ENCODE assay signal across 20 cellular contexts in genomic region chr13:106143392-106143791, GRCh38.
DNase-seq lines count a peak whose midpoint lies in the region; ATAC-seq and TF ChIP-seq lines count a peak whose summit lies in the region.
"Had no signal": no experiment of that assay in that cellular context is flagged by ENCODE, and none has a peak within 500 bp of the region (broad histone marks: within the 10 kb centered on the region; RNA-seq: fewer than 3 reads in every experiment).

No MANE protein-coding gene starts in this region.

- no peaks in the 10 kb centered on the region for H3K9me3 ChIP-seq in HCT116 (ENCODE audit: control insufficient read depth in 1 of 2, insufficient read depth in 1 of 2, low read depth in 1 of 2, low read length in 2 of 2)
- H3K9me3 ChIP-seq: spleen had no signal

- H3K27ac ChIP-seq in HCT116 (ENCODE audit: low read depth, low read length), result peak overlapping the region; percentile 73; the same call in 1 of the 2 replicates
- H3K27ac ChIP-seq: spleen had no signal

- no peak overlapping the region for H3K4me3 Mint-ChIP-seq in CD14-positive monocyte
- H3K4me3 Mint-ChIP-seq: activated CD4-positive, alpha-beta T cell treated with anti-CD3 and anti-CD28 coated beads, Interleukin-2, amount 10 ng/mL, durations not matched to agents 24 days and 14 days; naive thymus-derived CD8-positive, alpha-beta T cell had no signal

- H4K20me1 ChIP-seq in HCT116 (ENCODE audit: insufficient read depth), result no peaks in the 10 kb centered on the region

- no peaks in the 10 kb centered on the region for H3K27me3 Mint-ChIP-seq in CD14-positive monocyte (ENCODE audit: low read depth in 3 of 3)
- H3K27me3 Mint-ChIP-seq: activated CD4-positive, alpha-beta T cell treated with anti-CD3 and anti-CD28 coated beads, Interleukin-2, amount 10 ng/mL, durations not matched to agents 24 days and 14 days had no signal

- CTCF ChIA-PET in AG04449 (lab: Yijun Ruan, JAX), result interaction anchor here (0.7 to 1.1 kb wide), 2 partner anchors 12 to 389 kb away, joined by 3 read pairs; no protein-coding TSS in a partner anchor
- CTCF ChIA-PET in HCT116 (lab: Charles Lee), result interaction anchor here (0.7 kb wide), 1 partner anchor 477 kb away, joined by 3 read pairs; no protein-coding TSS in a partner anchor

- no peak for TF ChIP-seq POLR2A in HCT116 (IDR thresholded peaks at IDR 0.05; ENCODE audit: borderline replicate concordance, extremely low read depth, insufficient read depth, insufficient read length)

- BruUV-seq in HCT116 (replicated peaks; lab: Mats Ljungman, UMichigan), result no TSS peak

- peaks cover 0 to 6% (median 2%) of the 10 kb centered on the region in 7 donors for H3K9me3 Mint-ChIP-seq in CD14-positive monocyte
- H3K9me3 Mint-ChIP-seq: activated CD4-positive, alpha-beta T cell treated with anti-CD3 and anti-CD28 coated beads, Interleukin-2, amount 10 ng/mL, durations not matched to agents 24 days and 14 days; naive thymus-derived CD8-positive, alpha-beta T cell had no signal

- no peak for TF ChIP-seq CTCF in AG04449 (IDR thresholded peaks at IDR 0.05; ENCODE audit: insufficient read depth, low read length, missing control alignments)
- no peak for TF ChIP-seq CTCF in HCT116 (IDR thresholded peaks at IDR 0.05 in 2 of 3, conservative IDR thresholded peaks at IDR 0.05 in 1 of 3; ENCODE audit: borderline replicate concordance in 1 of 3, insufficient read depth in 1 of 3, low read depth in 2 of 3, low read length in 2 of 3)
- TF ChIP-seq CTCF in CD14-positive monocyte (IDR thresholded peaks at IDR 0.05), result no peak

- H3K4me2 ChIP-seq in HCT116 (ENCODE audit: low read length), result no peak overlapping the region

- RAD21 ChIA-PET in HCT116 (lab: Charles Lee; ENCODE audit: low non-redundant PET in 1 of 2, low total read pairs in 2 of 2, uncharacterized antibody in 2 of 2, unreplicated experiment in 2 of 2), result interaction anchor here in 1 of 2 experiments (0.7 kb wide), 1 partner anchor 206 kb away, joined by 3 read pairs; no protein-coding TSS in a partner anchor

- H3K4me1 Mint-ChIP-seq in CD14-positive monocyte, result no peaks in the 10 kb centered on the region
- H3K4me1 Mint-ChIP-seq: activated CD4-positive, alpha-beta T cell treated with anti-CD3 and anti-CD28 coated beads, Interleukin-2, amount 10 ng/mL, durations not matched to agents 24 days and 14 days; naive thymus-derived CD8-positive, alpha-beta T cell had no signal

- no peak for TF ChIP-seq RAD21 in HCT116 (IDR thresholded peaks at IDR 0.05; ENCODE audit: low read depth)

- H3K79me2 ChIP-seq in HCT116 (ENCODE audit: insufficient read depth, low read length), result no peaks in the 10 kb centered on the region

- no peaks in the 10 kb centered on the region for H3K36me3 ChIP-seq in HCT116 (ENCODE audit: control insufficient read depth in 1 of 2, insufficient read depth in 2 of 2, low read length in 2 of 2)
- H3K36me3 ChIP-seq: spleen had no signal

- H3K27me3 ChIP-seq in HCT116 (ENCODE audit: insufficient read depth, low read length), result no peaks in the 10 kb centered on the region
- H3K27me3 ChIP-seq: spleen had no signal

- no peaks in the 10 kb centered on the region for H3K9me2 ChIP-seq in HCT116 (ENCODE audit: insufficient read depth)

- H3K4me3 ChIP-seq in AG04449 (ENCODE audit: low read depth, low read length), result no peak overlapping the region
- H3K4me3 ChIP-seq in HCT116 (replicated peaks in 1 of 2; ENCODE audit: low read depth in 1 of 2, low read length in 2 of 2), result no peak overlapping the region
- H3K4me3 ChIP-seq: K562, spleen had no signal

- intact Hi-C loops in HCT116 (cut with micrococcal nuclease), result loop anchor here (5.0 to 10.0 kb wide), 2 partner anchors 41 to 201 kb away; no protein-coding TSS in a partner anchor
- intact Hi-C loops in CD14-positive monocyte (cut with micrococcal nuclease), result no loop called here
- intact Hi-C loops in posterior vena cava (cut with DNase I), result no loop called here

- no peaks in the 10 kb centered on the region for H3K36me3 Mint-ChIP-seq in CD14-positive monocyte
- H3K36me3 Mint-ChIP-seq: naive thymus-derived CD8-positive, alpha-beta T cell had no signal

- POLR2A ChIA-PET in AG04449 (lab: Yijun Ruan, JAX), result no interaction called here
- POLR2A ChIA-PET in HCT116 (lab: Charles Lee), result interaction anchor here (0.7 kb wide), 1 partner anchor 152 kb away, joined by 3 read pairs; no protein-coding TSS in a partner anchor

- no peak overlapping the region for H2AFZ ChIP-seq in HCT116 (ENCODE audit: low read depth, low read length, poor library complexity, severe bottlenecking)

- DNase-seq in AG04449 (ENCODE audit: low read depth, low spot score) (peak; percentile 19), HCT116 (ENCODE audit: low read depth, low spot score) (no peak), amniotic epithelial cell (ENCODE audit: low read depth) (peak; percentile 7), fibroblast of the conjunctiva (ENCODE audit: low read depth) (peak; percentile 33), CD14-positive monocyte (ENCODE audit: low spot score) (no peak), A172 (ENCODE audit: low spot score) (no peak), posterior vena cava (ENCODE audit: low spot score) (no peak)
- DNase-seq: activated CD4-positive, alpha-beta T cell treated with anti-CD3 and anti-CD28 coated beads, Interleukin-2, amount 10 ng/mL, durations not matched to agents 24 days and 14 days; effector memory CD4-positive, alpha-beta T cell; hippocampal formation; mesenchymal stem cell; MV-4-11; naive thymus-derived CD8-positive, alpha-beta T cell; NCI-H187 treated with DMSO at 0.1 percent for 48 hours; posterior cingulate gyrus; Right ventricle myocardium superior; spleen; stimulated activated CD4-positive, alpha-beta T cell treated with anti-CD3 and anti-CD28 coated beads, Interleukin-4, amount 100 ng/mL, for 4 hours had no signal

- peaks cover 48 to 59% of the 10 kb centered on the region in 2 experiments for H3K4me1 ChIP-seq in HCT116 (ENCODE audit: control insufficient read depth in 1 of 2, insufficient read depth in 2 of 2, low read length in 2 of 2)
- H3K4me1 ChIP-seq: spleen had no signal

- H3K27ac Mint-ChIP-seq in CD14-positive monocyte, result no peak overlapping the region
- H3K27ac Mint-ChIP-seq: activated CD4-positive, alpha-beta T cell treated with anti-CD3 and anti-CD28 coated beads, Interleukin-2, amount 10 ng/mL, durations not matched to agents 24 days and 14 days; naive thymus-derived CD8-positive, alpha-beta T cell had no signal

- ATAC-seq in HCT116 (no peak), GM18498 (IDR thresholded peaks at IDR 0.05; ENCODE audit: unreplicated experiment) (no peak)
- ATAC-seq: K562; naive thymus-derived CD8-positive, alpha-beta T cell had no signal

- H3K9ac ChIP-seq in HCT116 (ENCODE audit: low read length), result no peak overlapping the region

TF ChIP-seq in HCT116, 20 proteins besides CTCF, POLR2A, EP300 and RAD21:
- no peak for TF ChIP-seq ELF1 (IDR thresholded peaks at IDR 0.05; ENCODE audit: borderline replicate concordance, low read depth)
- TF ChIP-seq JUND (IDR thresholded peaks at IDR 0.05), result no peak
- TF ChIP-seq, protein P1, sequence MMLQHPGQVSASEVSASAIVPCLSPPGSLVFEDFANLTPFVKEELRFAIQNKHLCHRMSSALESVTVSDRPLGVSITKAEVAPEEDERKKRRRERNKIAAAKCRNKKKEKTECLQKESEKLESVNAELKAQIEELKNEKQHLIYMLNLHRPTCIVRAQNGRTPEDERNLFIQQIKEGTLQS (IDR thresholded peaks at IDR 0.05), result no peak
- no peak for TF ChIP-seq POLR2AphosphoS5 (IDR thresholded peaks at IDR 0.05; ENCODE audit: low read depth, low read length)
- TF ChIP-seq EZH2phosphoT487 (IDR thresholded peaks at IDR 0.05; ENCODE audit: borderline replicate concordance), result no peak
- TF ChIP-seq ZNF274 (IDR thresholded peaks at IDR 0.05; ENCODE audit: low read depth, low read length), result no peak
- no peak for TF ChIP-seq FOSL1 (IDR thresholded peaks at IDR 0.05; ENCODE audit: low read depth)
- TF ChIP-seq SP1 (IDR thresholded peaks at IDR 0.05; ENCODE audit: low read depth), result no peak
- TF ChIP-seq EGR1 (IDR thresholded peaks at IDR 0.05; ENCODE audit: low read depth), result no peak

Comparison
In these comparisons a context has a peak if more than half of its experiments do, and no peak if none do; other contexts are left out.
1. DNase-seq: peak in AG04449 (single experiment), amniotic epithelial cell (single experiment) and fibroblast of the conjunctiva (single experiment); none in HCT116 (single experiment), CD14-positive monocyte (single experiment), A172 (single experiment) and posterior vena cava (single experiment).